ENCODE assay signal across 18 cellular contexts in genomic region chr5:109945723-109946480, GRCh38.
"Had no signal": no experiment of that assay in that cellular context is flagged by ENCODE, and none has a peak within 500 bp of the region (broad histone marks: within the 10 kb centered on the region; RNA-seq: fewer than 3 reads in every experiment).

No MANE protein-coding gene starts in this region.

- H3K27ac Mint-ChIP-seq: activated CD4-positive, alpha-beta T cell treated with anti-CD3 and anti-CD28 coated beads, Interleukin-2, amount 10 ng/mL, durations not matched to agents 7 days and 5 days; activated naive CD8-positive, alpha-beta T cell; mesothelial cell of epicardium; natural killer cell treated with Interleukin-12 subunit alpha and Interleukin-12 subunit beta and Interleukin-15 and Interleukin-18, amount 100 ng/mL, for 72 hours; stimulated activated memory B cell treated with anti-CD40 and anti-IgM and Interleukin-4, amounts not matched to agents 10 μg/mL and 1 μg/mL and 100 μg/mL, for 72 hours had no signal

- H3K27ac ChIP-seq: cardiac muscle cell, left lung, parathyroid adenoma, thyroid gland had no signal

- H3K27me3 Mint-ChIP-seq: activated CD4-positive, alpha-beta T cell treated with anti-CD3 and anti-CD28 coated beads, Interleukin-2, amount 10 ng/mL, durations not matched to agents 7 days and 5 days; activated naive CD8-positive, alpha-beta T cell had no signal

- H3K4me1 ChIP-seq: left lung, parathyroid adenoma, thyroid gland had no signal

- FAIRE-seq: kidney had no signal

- H3K79me2 ChIP-seq: parathyroid adenoma had no signal

- H2AFZ ChIP-seq: parathyroid adenoma had no signal

- H3K36me3 Mint-ChIP-seq: activated naive CD8-positive, alpha-beta T cell; mesothelial cell of epicardium; natural killer cell treated with Interleukin-12 subunit alpha and Interleukin-12 subunit beta and Interleukin-15 and Interleukin-18, amount 100 ng/mL, for 72 hours; stimulated activated memory B cell treated with anti-CD40 and anti-IgM and Interleukin-4, amounts not matched to agents 10 μg/mL and 1 μg/mL and 100 μg/mL, for 72 hours had no signal

- H3K4me3 Mint-ChIP-seq: activated CD4-positive, alpha-beta T cell treated with anti-CD3 and anti-CD28 coated beads, Interleukin-2, amount 10 ng/mL, durations not matched to agents 7 days and 5 days; activated naive CD8-positive, alpha-beta T cell; mesothelial cell of epicardium; natural killer cell treated with Interleukin-12 subunit alpha and Interleukin-12 subunit beta and Interleukin-15 and Interleukin-18, amount 100 ng/mL, for 72 hours; stimulated activated memory B cell treated with anti-CD40 and anti-IgM and Interleukin-4, amounts not matched to agents 10 μg/mL and 1 μg/mL and 100 μg/mL, for 72 hours had no signal

- H3K9me3 ChIP-seq: thyroid gland had no signal

- H3K4me3 ChIP-seq: cardiac muscle cell, left lung, thyroid gland had no signal

- H3K9ac ChIP-seq: parathyroid adenoma had no signal

- H3K4me1 Mint-ChIP-seq: stimulated activated memory B cell treated with anti-CD40 and anti-IgM and Interleukin-4, amounts not matched to agents 10 μg/mL and 1 μg/mL and 100 μg/mL, for 72 hours had no signal

- H3K9me3 Mint-ChIP-seq: natural killer cell treated with Interleukin-12 subunit alpha and Interleukin-12 subunit beta and Interleukin-15 and Interleukin-18, amount 100 ng/mL, for 72 hours; stimulated activated memory B cell treated with anti-CD40 and anti-IgM and Interleukin-4, amounts not matched to agents 10 μg/mL and 1 μg/mL and 100 μg/mL, for 72 hours had no signal

- ATAC-seq: left lung; sciatic nerve; stimulated activated memory B cell treated with anti-CD40 and anti-IgM and Interleukin-4, amounts not matched to agents 10 μg/mL and 1 μg/mL and 100 μg/mL, for 72 hours had no signal

- H3K36me3 ChIP-seq: cardiac muscle cell, left lung, thyroid gland had no signal

- H3K27me3 ChIP-seq: left lung, thyroid gland had no signal

- DNase-seq: activated CD4-positive, CD25-positive, alpha-beta regulatory T cell; amygdala; effector memory CD4-positive, alpha-beta T cell; foreskin fibroblast; head of caudate nucleus; kidney; left lung; stimulated activated CD4-positive, alpha-beta T cell treated with anti-CD3 and anti-CD28 coated beads, Interleukin-4, amount 100 ng/mL, for 4 hours; T-helper 9 cell; thyroid gland had no signal
